ENCODE assay signal across 17 cellular contexts in the genomic region with DNA sequence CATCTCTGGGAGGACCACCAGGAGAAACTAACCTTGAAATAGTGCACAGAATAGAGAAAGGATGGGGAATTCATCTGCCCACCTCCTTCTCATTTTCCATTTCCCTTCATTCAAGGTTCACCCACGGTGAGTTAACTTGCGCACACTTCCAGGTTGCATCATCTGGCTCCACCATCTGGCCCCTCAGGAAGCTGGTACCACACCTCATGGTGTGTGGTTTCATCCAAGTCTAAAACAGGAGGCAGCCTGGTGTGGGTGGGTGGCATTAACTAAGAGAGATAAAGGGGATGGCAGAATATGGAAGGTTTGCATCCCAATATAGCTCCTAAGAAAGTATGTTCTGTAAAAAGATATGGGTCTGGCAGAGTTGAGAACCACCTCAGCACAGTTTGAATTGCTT. TPM values are rescaled to one million over a fixed set of nuclear protein-coding genes. Genes with fewer than 3 reads are reported as not detected.
DNase-seq lines count a peak whose midpoint lies in the region; ATAC-seq, FAIRE-seq and TF ChIP-seq lines count a peak whose summit lies in the region.
"Had no signal": no experiment of that assay in that cellular context is flagged by ENCODE, and none has a peak within 500 bp of the region (broad histone marks: within the 10 kb centered on the region; RNA-seq: fewer than 3 reads in every experiment).

No MANE protein-coding gene starts in this region.

- H3K9me3 Mint-ChIP-seq in activated naive CD4-positive, alpha-beta T cell treated with anti-CD3 and anti-CD28 coated beads for 36 hours, result no peaks in the 10 kb centered on the region
- H3K9me3 Mint-ChIP-seq in activated naive CD4-positive, alpha-beta T cell treated with anti-CD3 and anti-CD28 coated beads, Interleukin-2, amount 10 ng/mL, durations not matched to agents 7 days and 5 days, result peaks cover 2% of the 10 kb centered on the region

- intact Hi-C loops in activated naive CD4-positive, alpha-beta T cell treated with anti-CD3 and anti-CD28 coated beads for 36 hours (cut with micrococcal nuclease), result no loop called here

- no peak for ATAC-seq in GM21526 (IDR thresholded peaks at IDR 0.05; ENCODE audit: low FRiP score, unreplicated experiment)
- ATAC-seq in HG02588 (IDR thresholded peaks at IDR 0.05; ENCODE audit: unreplicated experiment), result no peak
- ATAC-seq: HepG2, Panc1, Right ventricle myocardium inferior had no signal

- peak; percentile 20 for DNase-seq in activated naive CD4-positive, alpha-beta T cell treated with anti-CD3 and anti-CD28 coated beads for 36 hours
- no peak for DNase-seq in activated naive CD4-positive, alpha-beta T cell treated with anti-CD3 and anti-CD28 coated beads, Interleukin-2, amount 10 ng/mL, durations not matched to agents 7 days and 5 days
- DNase-seq in NB4 (ENCODE audit: low read depth), result peak; percentile 46
- peak; percentile 37 for DNase-seq in middle frontal gyrus (ENCODE audit: extremely low spot score, low spot score)
- DNase-seq in H54 (ENCODE audit: insufficient read length, low spot score), result no peak
- DNase-seq: AML-193; CD4-positive, alpha-beta memory T cell; Kasumi-1; NCI-H446; SK-N-SH had no signal

- CTCF ChIA-PET in activated naive CD4-positive, alpha-beta T cell treated with anti-CD3 and anti-CD28 coated beads for 36 hours (lab: Charles Lee), result interaction anchor here (0.9 kb wide), 1 partner anchor 243 kb away, joined by 3 read pairs; no protein-coding TSS in a partner anchor
- CTCF ChIA-PET in activated naive CD4-positive, alpha-beta T cell treated with anti-CD3 and anti-CD28 coated beads, Interleukin-2, amount 10 ng/mL, durations not matched to agents 7 days and 5 days (lab: Charles Lee), result no interaction called here

- no peak for TF ChIP-seq CTCF in NB4 (IDR thresholded peaks at IDR 0.05; ENCODE audit: low read depth, low read length)

- no peak for FAIRE-seq in H54 (lab: Jason Lieb, UNC)
- FAIRE-seq: D721Med, HepG2 had no signal

- H3K27me3 Mint-ChIP-seq in activated naive CD4-positive, alpha-beta T cell treated with anti-CD3 and anti-CD28 coated beads for 36 hours (ENCODE audit: low read depth), result peaks cover 41% of the 10 kb centered on the region
- H3K27me3 Mint-ChIP-seq in activated naive CD4-positive, alpha-beta T cell treated with anti-CD3 and anti-CD28 coated beads, Interleukin-2, amount 10 ng/mL, durations not matched to agents 7 days and 5 days, result peaks cover 29% of the 10 kb centered on the region

- no peak overlapping the region for H3K27ac Mint-ChIP-seq in activated naive CD4-positive, alpha-beta T cell treated with anti-CD3 and anti-CD28 coated beads for 36 hours
- no peak overlapping the region for H3K27ac Mint-ChIP-seq in activated naive CD4-positive, alpha-beta T cell treated with anti-CD3 and anti-CD28 coated beads, Interleukin-2, amount 10 ng/mL, durations not matched to agents 7 days and 5 days
- H3K27ac Mint-ChIP-seq: CD4-positive, alpha-beta memory T cell had no signal

- H3K4me3 Mint-ChIP-seq in activated naive CD4-positive, alpha-beta T cell treated with anti-CD3 and anti-CD28 coated beads for 36 hours, result no peak overlapping the region
- no peak overlapping the region for H3K4me3 Mint-ChIP-seq in activated naive CD4-positive, alpha-beta T cell treated with anti-CD3 and anti-CD28 coated beads, Interleukin-2, amount 10 ng/mL, durations not matched to agents 7 days and 5 days
- H3K4me3 Mint-ChIP-seq: CD4-positive, alpha-beta memory T cell had no signal

- H3K4me3 ChIP-seq in NB4 (ENCODE audit: low read depth, low read length), result no peak overlapping the region

- H3K4me1 Mint-ChIP-seq in activated naive CD4-positive, alpha-beta T cell treated with anti-CD3 and anti-CD28 coated beads for 36 hours (ENCODE audit: low read depth), result peaks cover 34% of the 10 kb centered on the region
- H3K4me1 Mint-ChIP-seq in activated naive CD4-positive, alpha-beta T cell treated with anti-CD3 and anti-CD28 coated beads, Interleukin-2, amount 10 ng/mL, durations not matched to agents 7 days and 5 days, result peaks cover 14% of the 10 kb centered on the region

- TF ChIP-seq POLR2A in NB4 (IDR thresholded peaks at IDR 0.05; ENCODE audit: extremely low read depth, insufficient read length), result no peak
- TF ChIP-seq POLR2A in H54 (IDR thresholded peaks at IDR 0.05; ENCODE audit: low read depth, low read length), result no peak

- H3K36me3 Mint-ChIP-seq in activated naive CD4-positive, alpha-beta T cell treated with anti-CD3 and anti-CD28 coated beads for 36 hours (ENCODE audit: low read depth), result peaks cover 4% of the 10 kb centered on the region
- no peaks in the 10 kb centered on the region for H3K36me3 Mint-ChIP-seq in activated naive CD4-positive, alpha-beta T cell treated with anti-CD3 and anti-CD28 coated beads, Interleukin-2, amount 10 ng/mL, durations not matched to agents 7 days and 5 days
- H3K36me3 Mint-ChIP-seq: CD4-positive, alpha-beta memory T cell had no signal

RNA-seq across cellular contexts. Expression of gene ZNF334, which starts 3.8 kb away (rescaled TPM):
- 1 to 10 TPM; 1.7 to 2.1 TPM for total RNA-seq in activated naive CD4-positive, alpha-beta T cell treated with anti-CD3 and anti-CD28 coated beads for 36 hours

RNA-seq across cellular contexts. Expression of gene OCSTAMP, which starts 40.9 kb away (rescaled TPM):
- not detected for total RNA-seq in activated naive CD4-positive, alpha-beta T cell treated with anti-CD3 and anti-CD28 coated beads for 36 hours
- total RNA-seq: CD4-positive, alpha-beta memory T cell; H4; HepG2; Right ventricle myocardium inferior had no signal

Comparison
In these comparisons a context has a peak if more than half of its experiments do, and no peak if none do; other contexts are left out.
1. DNase-seq: peak in activated naive CD4-positive, alpha-beta T cell treated with anti-CD3 and anti-CD28 coated beads for 36 hours (single experiment), NB4 (single experiment) and middle frontal gyrus (single experiment); none in activated naive CD4-positive, alpha-beta T cell treated with anti-CD3 and anti-CD28 coated beads, Interleukin-2, amount 10 ng/mL, durations not matched to agents 7 days and 5 days (single experiment) and H54 (single experiment).